ENCODE assay signal across 11 cellular contexts in genomic region chr17:9116311-9116820, GRCh38.
DNase-seq lines count a peak whose midpoint lies in the region; ATAC-seq and TF ChIP-seq lines count a peak whose summit lies in the region.
"Had no signal": no experiment of that assay in that cellular context is flagged by ENCODE, and none has a peak within 500 bp of the region (broad histone marks: within the 10 kb centered on the region; RNA-seq: fewer than 3 reads in every experiment).

No MANE protein-coding gene starts in this region.

- H3K4me3 Mint-ChIP-seq in naive thymus-derived CD4-positive, alpha-beta T cell, result peak overlapping the region in 8 of 10 donors; percentile 27 to 71 (median 62)

- H3K4me3 ChIP-seq in colonic mucosa, result no peak overlapping the region
- no peak overlapping the region for H3K4me3 ChIP-seq in naive thymus-derived CD4-positive, alpha-beta T cell (ENCODE audit: low read length)
- no peak overlapping the region for H3K4me3 ChIP-seq in upper lobe of right lung
- no peak overlapping the region for H3K4me3 ChIP-seq in left lung

- H3K27ac Mint-ChIP-seq in naive thymus-derived CD4-positive, alpha-beta T cell, result peak overlapping the region in 4 of 9 donors; percentile 11 to 53 (median 32)
- H3K27ac Mint-ChIP-seq: activated naive CD4-positive, alpha-beta T cell treated with anti-CD3 and anti-CD28 coated beads, Interleukin-2, amount 10 ng/mL, durations not matched to agents 7 days and 5 days; IgD-negative memory B cell had no signal

- intact Hi-C loops in colonic mucosa (cut with DNase I), result loop anchor here (10.0 kb wide), 1 partner anchor 408 kb away; no protein-coding TSS in a partner anchor
- intact Hi-C loops in naive thymus-derived CD4-positive, alpha-beta T cell (cut with micrococcal nuclease), result loop anchor here (10.0 kb wide), 1 partner anchor 408 kb away; no protein-coding TSS in a partner anchor
- intact Hi-C loops in upper lobe of right lung (cut with DNase I), result no loop called here
- intact Hi-C loops in left lung (cut with DNase I), result no loop called here

- POLR2A ChIA-PET in naive thymus-derived CD4-positive, alpha-beta T cell (lab: Charles Lee), result no interaction called here

- H3K4me1 Mint-ChIP-seq in naive thymus-derived CD4-positive, alpha-beta T cell, result peaks cover 0 to 9% (median 8%) of the 10 kb centered on the region in 7 donors
- H3K4me1 Mint-ChIP-seq: activated naive CD4-positive, alpha-beta T cell treated with anti-CD3 and anti-CD28 coated beads, Interleukin-2, amount 10 ng/mL, durations not matched to agents 7 days and 5 days had no signal

- H3K9me3 ChIP-seq in colonic mucosa (no peaks in the 10 kb centered on the region), upper lobe of right lung (no peaks in the 10 kb centered on the region), left lung (peaks cover 0 to 4% of the 10 kb centered on the region in 2 donors)
- H3K9me3 ChIP-seq in naive thymus-derived CD4-positive, alpha-beta T cell (ENCODE audit: control insufficient read depth in 2 of 3, low read length in 3 of 3), result no peaks in the 10 kb centered on the region

- TF ChIP-seq CTCF in colonic mucosa (IDR thresholded peaks at IDR 0.05), result no peak
- no peak for TF ChIP-seq CTCF in upper lobe of right lung (IDR thresholded peaks at IDR 0.05)
- TF ChIP-seq CTCF in left lung (IDR thresholded peaks at IDR 0.05), result no peak

- H3K9ac ChIP-seq in colonic mucosa (ENCODE audit: low read depth in 2 of 2, low read length in 2 of 2), result no peak overlapping the region

- H3K36me3 ChIP-seq in colonic mucosa, result no peaks in the 10 kb centered on the region
- no peaks in the 10 kb centered on the region for H3K36me3 ChIP-seq in naive thymus-derived CD4-positive, alpha-beta T cell (ENCODE audit: control insufficient read depth in 2 of 3, insufficient read depth in 3 of 3, low read length in 3 of 3)
- no peaks in the 10 kb centered on the region for H3K36me3 ChIP-seq in upper lobe of right lung
- no peaks in the 10 kb centered on the region for H3K36me3 ChIP-seq in left lung

- no peaks in the 10 kb centered on the region for H3K36me3 Mint-ChIP-seq in naive thymus-derived CD4-positive, alpha-beta T cell
- H3K36me3 Mint-ChIP-seq: activated naive CD4-positive, alpha-beta T cell treated with anti-CD3 and anti-CD28 coated beads, Interleukin-2, amount 10 ng/mL, durations not matched to agents 7 days and 5 days; IgD-negative memory B cell had no signal

- peaks cover 0 to 6% (median 3%) of the 10 kb centered on the region in 11 donors for H3K9me3 Mint-ChIP-seq in naive thymus-derived CD4-positive, alpha-beta T cell

- H3K27me3 ChIP-seq in colonic mucosa, result no peaks in the 10 kb centered on the region
- H3K27me3 ChIP-seq in naive thymus-derived CD4-positive, alpha-beta T cell (ENCODE audit: control insufficient read depth in 2 of 2, insufficient read depth in 2 of 2, low read length in 2 of 2), result no peaks in the 10 kb centered on the region
- no peaks in the 10 kb centered on the region for H3K27me3 ChIP-seq in upper lobe of right lung
- H3K27me3 ChIP-seq in left lung, result peaks cover 0 to 30% of the 10 kb centered on the region in 2 donors

- H3K4me1 ChIP-seq in colonic mucosa, result no peaks in the 10 kb centered on the region
- no peaks in the 10 kb centered on the region for H3K4me1 ChIP-seq in naive thymus-derived CD4-positive, alpha-beta T cell (ENCODE audit: control insufficient read depth in 2 of 2, insufficient read depth in 2 of 2, low read length in 2 of 2)
- H3K4me1 ChIP-seq in upper lobe of right lung, result no peaks in the 10 kb centered on the region
- peaks cover 0 to 2% of the 10 kb centered on the region in 2 donors for H3K4me1 ChIP-seq in left lung

- peaks cover 0 to 12% (median 4%) of the 10 kb centered on the region in 5 donors for H3K27me3 Mint-ChIP-seq in naive thymus-derived CD4-positive, alpha-beta T cell

- CTCF ChIA-PET in naive thymus-derived CD4-positive, alpha-beta T cell (lab: Charles Lee), result no interaction called here

- no peak for ATAC-seq in naive thymus-derived CD4-positive, alpha-beta T cell
- ATAC-seq in upper lobe of right lung, result no peak
- ATAC-seq in GM19351 (IDR thresholded peaks at IDR 0.05; ENCODE audit: unreplicated experiment), result no peak
- no peak for ATAC-seq in left lung

- peak overlapping the region; percentile 24 for H3K27ac ChIP-seq in colonic mucosa
- no peak overlapping the region for H3K27ac ChIP-seq in naive thymus-derived CD4-positive, alpha-beta T cell (ENCODE audit: low read depth, low read length)
- peak overlapping the region; percentile 68 for H3K27ac ChIP-seq in upper lobe of right lung
- H3K27ac ChIP-seq in left lung, result no peak overlapping the region

- DNase-seq in activated effector memory CD4-positive, alpha-beta T cell treated with anti-CD3 and anti-CD28 coated beads, Interleukin-2, amount 50 U/mL, for 16 hours, result peak; percentile 21
- DNase-seq in activated effector memory CD4-positive, alpha-beta T cell treated with Interleukin-2 at 50 U/mL for 16 hours, result no peak
- DNase-seq in colonic mucosa, result no peak
- DNase-seq in naive thymus-derived CD4-positive, alpha-beta T cell, result no peak
- peak; percentile 29 for DNase-seq in upper lobe of right lung
- no peak for DNase-seq in NCI-H1436 (lab: John Stamatoyannopoulos, UW)
- DNase-seq in left lung, result no peak
- DNase-seq: activated CD4-positive, alpha-beta T cell treated with anti-CD3 and anti-CD28 coated beads for 4 hours; activated naive CD4-positive, alpha-beta T cell treated with anti-CD3 and anti-CD28 coated beads, Interleukin-2, amount 10 ng/mL, durations not matched to agents 7 days and 5 days had no signal

Comparison
In these comparisons a context has a peak if more than half of its experiments do, and no peak if none do; other contexts are left out.
1. DNase-seq: peak in activated effector memory CD4-positive, alpha-beta T cell treated with anti-CD3 and anti-CD28 coated beads, Interleukin-2, amount 50 U/mL, for 16 hours (single experiment) and upper lobe of right lung (single experiment); none in activated effector memory CD4-positive, alpha-beta T cell treated with Interleukin-2 at 50 U/mL for 16 hours (single experiment), colonic mucosa (single experiment), naive thymus-derived CD4-positive, alpha-beta T cell (0 of 9), NCI-H1436 (single experiment) and left lung (0 of 2).
2. H3K27ac ChIP-seq: peak in colonic mucosa (single experiment) and upper lobe of right lung (single experiment); none in naive thymus-derived CD4-positive, alpha-beta T cell (single experiment) and left lung (0 of 2).
3. intact Hi-C loops: an anchor here in colonic mucosa (10.0 kb wide) and naive thymus-derived CD4-positive, alpha-beta T cell (10.0 kb wide); none called in upper lobe of right lung and left lung.